In genomic region chr2:10072656-10073480, GRCh38 we compare ENCODE assay signal across 8 cellular contexts. TPM values are rescaled to one million over a fixed set of nuclear protein-coding genes. Genes with fewer than 3 reads are reported as not detected.
DNase-seq lines count a peak whose midpoint lies in the region; ATAC-seq and TF ChIP-seq lines count a peak whose summit lies in the region.

No MANE protein-coding gene starts in this region.

- peak; percentile 89 for DNase-seq in D341Med (ENCODE audit: low spot score)
- DNase-seq in Karpas-422 = peak; percentile 93
- DNase-seq in PC-9 = peak; percentile 78 to 79
- DNase-seq in activated T-cell treated with anti-CD3 and anti-CD28 coated beads for 48 hours (ENCODE audit: low read depth) = peak; percentile 56
- no peak for DNase-seq in esophagus muscularis mucosa (ENCODE audit: extremely low spot score)
- DNase-seq in natural killer cell treated with Interleukin-12 subunit alpha and Interleukin-12 subunit beta and Interleukin-15 and Interleukin-18, amount 100 ng/mL, for 72 hours (ENCODE audit: low spot score) = peak; percentile 83
- peak; percentile 44 to 83 (median 69) for DNase-seq in stimulated activated naive CD4-positive, alpha-beta T cell (lab: John Stamatoyannopoulos, UW)

- 0 out of 2 replicates have a peak overlapping the region, but pooled peaks have one; percentile 5 for H3K9ac ChIP-seq in Karpas-422 (ENCODE audit: low read length)

- H3K27me3 ChIP-seq in Karpas-422 (ENCODE audit: low read length) (no peaks in the 10 kb centered on the region), PC-9 (ENCODE audit: insufficient read depth, low read depth) (peaks cover 14% of the 10 kb centered on the region), esophagus muscularis mucosa (no peaks in the 10 kb centered on the region)

- no peak for TF ChIP-seq EP300 in esophagus muscularis mucosa (IDR thresholded peaks at IDR 0.05)

- H2AFZ ChIP-seq in Karpas-422 (ENCODE audit: low read length) = no peak overlapping the region
- no peak overlapping the region for H2AFZ ChIP-seq in PC-9

- H3K79me2 ChIP-seq in Karpas-422 (ENCODE audit: low read length) = no peaks in the 10 kb centered on the region
- H3K79me2 ChIP-seq in PC-9 (ENCODE audit: low read depth) = no peaks in the 10 kb centered on the region

- H3K4me1 ChIP-seq in Karpas-422 (ENCODE audit: low read length) (peaks cover 12% of the 10 kb centered on the region), PC-9 (replicated peaks; ENCODE audit: insufficient read depth) (no peaks in the 10 kb centered on the region; the same call in 1 of the 2 replicates), esophagus muscularis mucosa (peaks cover 3 to 34% (median 21%) of the 10 kb centered on the region in 4 donors)

- intact Hi-C loops in PC-9 (cut with micrococcal nuclease; ENCODE audit: unreplicated experiment) (loop anchor here (1.0 to 2.0 kb wide), 3 partner anchors 50 to 596 kb away; partner anchors contain the start of gene RRM2), esophagus muscularis mucosa (cut with DNase I) (loop anchor here (5.0 kb wide), 1 partner anchor 359 kb away; no protein-coding TSS in a partner anchor)

- POLR2A ChIA-PET in PC-9 (lab: Charles Lee; ENCODE audit: unreplicated experiment) = interaction anchor here (0.6 kb wide), 3 partner anchors 42 to 269 kb away, joined by 3 to 19 read pairs (median 14); no protein-coding TSS in a partner anchor

- H3K9me3 ChIP-seq in Karpas-422 (ENCODE audit: low read length) (no peaks in the 10 kb centered on the region), PC-9 (ENCODE audit: insufficient read depth, low read depth) (no peaks in the 10 kb centered on the region), esophagus muscularis mucosa (no peaks in the 10 kb centered on the region)

- peaks cover 4% of the 10 kb centered on the region for H3K36me3 Mint-ChIP-seq in natural killer cell treated with Interleukin-12 subunit alpha and Interleukin-12 subunit beta and Interleukin-15 and Interleukin-18, amount 100 ng/mL, for 72 hours

- 0 out of 2 replicates have a peak, but pooled peaks cover 7% of the 10 kb centered on the region for H3F3A ChIP-seq in PC-9 (ENCODE audit: insufficient read depth, low read depth)

- peaks cover 29 to 32% of the 10 kb centered on the region in 2 donors for H3K27me3 Mint-ChIP-seq in natural killer cell treated with Interleukin-12 subunit alpha and Interleukin-12 subunit beta and Interleukin-15 and Interleukin-18, amount 100 ng/mL, for 72 hours

- H3K4me2 ChIP-seq in Karpas-422 (ENCODE audit: low read depth, low read length, poor library complexity, severe bottlenecking) = peak overlapping the region; percentile 44
- H3K4me2 ChIP-seq in PC-9 = peak overlapping the region; percentile 42

- 39% methylated on average over 20 of the region's 20 CpGs for WGBS in esophagus muscularis mucosa

- H3K36me3 ChIP-seq in Karpas-422 (ENCODE audit: insufficient read depth, low read length) (no peaks in the 10 kb centered on the region), PC-9 (ENCODE audit: low read depth) (no peaks in the 10 kb centered on the region), esophagus muscularis mucosa (no peaks in the 10 kb centered on the region)

- H3K4me1 Mint-ChIP-seq in natural killer cell treated with Interleukin-12 subunit alpha and Interleukin-12 subunit beta and Interleukin-15 and Interleukin-18, amount 100 ng/mL, for 72 hours (ENCODE audit: low read depth in 2 of 2) = peaks cover 5 to 9% of the 10 kb centered on the region in 2 donors

- H4K20me1 ChIP-seq in Karpas-422 (ENCODE audit: insufficient read depth, low read depth, low read length) (peaks cover 5% of the 10 kb centered on the region; the same call in 1 of the 2 replicates), PC-9 (ENCODE audit: insufficient read depth) (no peaks in the 10 kb centered on the region)

- peak; percentile 96 for TF ChIP-seq CTCF in PC-9 (conservative IDR thresholded peaks at IDR 0.05)
- TF ChIP-seq CTCF in esophagus muscularis mucosa (IDR thresholded peaks at IDR 0.05) = peak; percentile 82 to 88 (median 84)

- no peaks in the 10 kb centered on the region for H3K9me3 Mint-ChIP-seq in natural killer cell treated with Interleukin-12 subunit alpha and Interleukin-12 subunit beta and Interleukin-15 and Interleukin-18, amount 100 ng/mL, for 72 hours

- no peak overlapping the region for H3K27ac Mint-ChIP-seq in natural killer cell treated with Interleukin-12 subunit alpha and Interleukin-12 subunit beta and Interleukin-15 and Interleukin-18, amount 100 ng/mL, for 72 hours

- H3K4me3 ChIP-seq in Karpas-422 (ENCODE audit: low read length) (no peak overlapping the region), PC-9 (no peak overlapping the region), esophagus muscularis mucosa (peak overlapping the region in 2 of 4 donors; percentile 9 to 13)

- ATAC-seq in GM21529 (IDR thresholded peaks at IDR 0.05; ENCODE audit: unreplicated experiment) = peak; percentile 90
- peak; percentile 83 to 85 for ATAC-seq in natural killer cell treated with Interleukin-12 subunit alpha and Interleukin-12 subunit beta and Interleukin-15 and Interleukin-18, amount 100 ng/mL, for 72 hours

- BruUV-seq in PC-9 (replicated peaks; lab: Mats Ljungman, UMichigan) = no TSS peak

- H3K27ac ChIP-seq in Karpas-422 (ENCODE audit: low read length) (no peak overlapping the region), PC-9 (no peak overlapping the region), esophagus muscularis mucosa (replicated peaks in 1 of 4) (no peak overlapping the region)

- no peaks in the 10 kb centered on the region for H3K9me2 ChIP-seq in Karpas-422 (replicated peaks; ENCODE audit: insufficient read depth, low read length)
- no peaks in the 10 kb centered on the region for H3K9me2 ChIP-seq in PC-9 (ENCODE audit: insufficient read depth)

- TF ChIP-seq POLR2A in esophagus muscularis mucosa (IDR thresholded peaks at IDR 0.05; ENCODE audit: low read depth) = no peak

- CTCF ChIA-PET in PC-9 (lab: Charles Lee) = interaction anchor here (0.5 to 5.0 kb wide), 9 partner anchors 15 to 616 kb away, joined by 3 to 35 read pairs (median 4); no protein-coding TSS in a partner anchor

- H3K4me3 Mint-ChIP-seq in natural killer cell treated with Interleukin-12 subunit alpha and Interleukin-12 subunit beta and Interleukin-15 and Interleukin-18, amount 100 ng/mL, for 72 hours = no peak overlapping the region

RNA-seq across cellular contexts. Expression of gene CYS1, which starts 7.3 kb away (rescaled TPM):
- 0.54 TPM in 1 of 2 replicates, not detected in the other for total RNA-seq in Karpas-422 (2014; rRNA removed; shearing (Covaris generic); ENCODE audit: low replicate concordance)
- 0.43 and 0.61 TPM in 2 replicates for total RNA-seq in PC-9 (2021)
- 10 to 100 TPM; 16.9 to 56.4 (median 35.4) TPM for total RNA-seq in esophagus muscularis mucosa
- total RNA-seq in natural killer cell treated with Interleukin-12 subunit alpha and Interleukin-12 subunit beta and Interleukin-15 and Interleukin-18, amount 100 ng/mL, for 72 hours = under 1 TPM in 1 of 2 donors, not detected in 1; 0.45 TPM

RNA-seq across cellular contexts. Expression of gene KLF11, which starts 29.5 kb away (rescaled TPM):
- not detected in 2 replicates for total RNA-seq in Karpas-422 (2014; rRNA removed; shearing (Covaris generic); ENCODE audit: low replicate concordance)
- total RNA-seq in PC-9 (2021) (10.9 and 14.6 TPM in 2 replicates), esophagus muscularis mucosa (10 to 100 TPM; 15.8 to 51.6 (median 33.9) TPM)
- total RNA-seq in natural killer cell treated with Interleukin-12 subunit alpha and Interleukin-12 subunit beta and Interleukin-15 and Interleukin-18, amount 100 ng/mL, for 72 hours = 1 to 10 TPM; 3.8 to 6.1 TPM

RNA-seq across cellular contexts. Expression of gene RRM2, which starts 49.7 kb away (rescaled TPM):
- 22.6 and 24.8 TPM in 2 replicates for total RNA-seq in Karpas-422 (2014; rRNA removed; shearing (Covaris generic); ENCODE audit: low replicate concordance)
- total RNA-seq in PC-9 (2021) (90.4 and 105 TPM in 2 replicates), esophagus muscularis mucosa (1 to 10 TPM in 2 of 4 donors, not detected in 2; 1.7 to 4.6 TPM)
- 100 to 1,000 TPM; 375 to 624 TPM for total RNA-seq in natural killer cell treated with Interleukin-12 subunit alpha and Interleukin-12 subunit beta and Interleukin-15 and Interleukin-18, amount 100 ng/mL, for 72 hours

Comparison
In these comparisons a context has a peak if more than half of its experiments do, and no peak if none do; other contexts are left out.
1. RNA of gene CYS1, which starts 7.3 kb away (total RNA-seq): 16.9 to 56.4 TPM in esophagus muscularis mucosa; 0.43 to 0.61 TPM in PC-9, 0.45 TPM in natural killer cell treated with Interleukin-12 subunit alpha and Interleukin-12 subunit beta and Interleukin-15 and Interleukin-18, amount 100 ng/mL, for 72 hours and 0.54 TPM in Karpas-422; every median in the first group is over 10 times any median in the second.